ENCODE assay signal across 1 cellular context in the genomic region with DNA sequence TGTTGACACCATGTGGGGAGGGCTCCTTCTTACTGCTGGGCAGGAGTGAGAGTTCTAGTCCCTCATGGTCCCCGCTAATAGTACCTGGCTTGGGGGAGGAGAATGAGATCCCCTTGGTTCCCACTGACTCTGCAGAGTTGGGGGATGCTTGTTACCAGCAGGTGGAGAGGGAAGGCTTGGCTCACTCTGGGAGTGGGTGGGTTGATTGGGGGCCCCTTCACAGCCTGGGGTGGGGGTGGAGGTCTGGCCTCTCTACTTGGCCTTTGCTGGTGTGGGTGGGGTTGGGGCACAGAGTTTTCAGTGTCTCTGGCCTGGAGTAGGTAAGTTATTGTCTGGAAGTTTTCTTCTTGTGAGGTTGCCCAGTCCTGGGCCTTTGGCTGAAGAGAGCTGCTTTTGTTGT.
TF ChIP-seq lines count a peak whose summit lies in the region.

No MANE protein-coding gene starts in this region.

TF ChIP-seq in IMR-90, 13 proteins besides CTCF, POLR2A, EP300 and RAD21 (continued from another document):
- TF ChIP-seq, protein P1, sequence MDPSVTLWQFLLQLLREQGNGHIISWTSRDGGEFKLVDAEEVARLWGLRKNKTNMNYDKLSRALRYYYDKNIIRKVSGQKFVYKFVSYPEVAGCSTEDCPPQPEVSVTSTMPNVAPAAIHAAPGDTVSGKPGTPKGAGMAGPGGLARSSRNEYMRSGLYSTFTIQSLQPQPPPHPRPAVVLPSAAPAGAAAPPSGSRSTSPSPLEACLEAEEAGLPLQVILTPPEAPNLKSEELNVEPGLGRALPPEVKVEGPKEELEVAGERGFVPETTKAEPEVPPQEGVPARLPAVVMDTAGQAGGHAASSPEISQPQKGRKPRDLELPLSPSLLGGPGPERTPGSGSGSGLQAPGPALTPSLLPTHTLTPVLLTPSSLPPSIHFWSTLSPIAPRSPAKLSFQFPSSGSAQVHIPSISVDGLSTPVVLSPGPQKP (IDR thresholded peaks at IDR 0.05; ENCODE audit: borderline replicate concordance, low read depth, low read length) = no peak
- TF ChIP-seq, protein P2, sequence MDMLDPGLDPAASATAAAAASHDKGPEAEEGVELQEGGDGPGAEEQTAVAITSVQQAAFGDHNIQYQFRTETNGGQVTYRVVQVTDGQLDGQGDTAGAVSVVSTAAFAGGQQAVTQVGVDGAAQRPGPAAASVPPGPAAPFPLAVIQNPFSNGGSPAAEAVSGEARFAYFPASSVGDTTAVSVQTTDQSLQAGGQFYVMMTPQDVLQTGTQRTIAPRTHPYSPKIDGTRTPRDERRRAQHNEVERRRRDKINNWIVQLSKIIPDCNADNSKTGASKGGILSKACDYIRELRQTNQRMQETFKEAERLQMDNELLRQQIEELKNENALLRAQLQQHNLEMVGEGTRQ (IDR thresholded peaks at IDR 0.05; ENCODE audit: low read depth, low read length) = no peak
- no peak for TF ChIP-seq MAZ (IDR thresholded peaks at IDR 0.05; ENCODE audit: borderline replicate concordance, low read depth, low read length)
- no peak for TF ChIP-seq SMC3 (IDR thresholded peaks at IDR 0.05; ENCODE audit: low read depth, low read length)
- no peak for TF ChIP-seq MXI1 (IDR thresholded peaks at IDR 0.05; ENCODE audit: borderline replicate concordance, low read depth, low read length)
- TF ChIP-seq FOS (IDR thresholded peaks at IDR 0.05; ENCODE audit: low read depth, low read length) = no peak
- no peak for TF ChIP-seq CHD1 (IDR thresholded peaks at IDR 0.05; ENCODE audit: low read depth, low read length)
- no peak for TF ChIP-seq RCOR1 (IDR thresholded peaks at IDR 0.05; ENCODE audit: insufficient replicate concordance, low read length)
- no peak for TF ChIP-seq RFX5 (IDR thresholded peaks at IDR 0.05; ENCODE audit: low read depth, low read length)
- TF ChIP-seq MAFK (IDR thresholded peaks at IDR 0.05; ENCODE audit: low read depth, low read length) = no peak
- TF ChIP-seq BHLHE40 (IDR thresholded peaks at IDR 0.05; ENCODE audit: low read depth, low read length) = no peak
- no peak for TF ChIP-seq CEBPB (IDR thresholded peaks at IDR 0.05; ENCODE audit: low read depth, low read length)
